Comparison of ENCODE assay signal across 19 cellular contexts in the genomic region with DNA sequence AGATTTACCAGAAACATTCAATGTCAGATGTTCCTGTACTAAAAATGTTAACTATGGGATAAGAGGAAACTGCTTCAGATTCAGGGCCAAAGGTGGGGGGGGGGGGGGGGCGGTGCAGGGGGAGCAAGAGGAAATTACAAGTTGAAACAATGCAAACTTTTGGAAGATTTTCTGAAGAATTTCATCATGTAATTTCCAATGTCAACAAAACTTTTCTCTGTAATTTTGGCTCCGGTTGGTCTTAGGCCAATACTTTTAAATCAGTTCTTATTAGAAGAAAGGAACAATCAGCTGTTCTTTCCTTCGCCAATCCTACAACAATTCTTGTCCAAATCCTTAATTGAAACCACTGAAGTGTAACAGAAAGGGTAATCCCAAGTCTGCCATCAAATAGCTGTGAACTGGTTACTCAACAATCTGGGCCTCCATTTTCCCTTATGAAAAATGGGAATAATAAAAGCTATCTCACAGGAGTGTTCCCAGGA. TPM values are rescaled to one million over a fixed set of nuclear protein-coding genes. Genes with fewer than 3 reads are reported as not detected.
DNase-seq lines count a peak whose midpoint lies in the region; TF ChIP-seq lines count a peak whose summit lies in the region.
"Had no signal": no experiment of that assay in that cellular context is flagged by ENCODE, and none has a peak within 500 bp of the region (broad histone marks: within the 10 kb centered on the region; RNA-seq: fewer than 3 reads in every experiment).

No MANE protein-coding gene starts in this region.

- H3K4me3 ChIP-seq in fibroblast of villous mesenchyme (ENCODE audit: low read depth, low read length) (no peak overlapping the region), retinal pigment epithelial cell (ENCODE audit: low read length) (no peak overlapping the region)
- H3K4me3 ChIP-seq: BLaER1 treated with 17β-estradiol and CSF1 and Interleukin-3, amounts not matched to agents 10 nM and 100 nM; cardiac muscle cell; uterus had no signal

- DNase-seq in EL (peak; percentile 26), astrocyte of the hippocampus (ENCODE audit: low read depth, low spot score) (peak; percentile 28), fibroblast of villous mesenchyme (ENCODE audit: low read depth) (peak; percentile 55), retinal pigment epithelial cell (ENCODE audit: low read depth) (peak; percentile 18), posterior cingulate gyrus (no peak), HCEC 1CT (no peak), activated gamma-delta T cell (lab: John Stamatoyannopoulos, UW) (no peak)
- no peak for DNase-seq in stimulated activated naive CD4-positive, alpha-beta T cell (lab: John Stamatoyannopoulos, UW)
- DNase-seq: activated naive CD4-positive, alpha-beta T cell treated with Interleukin-2 at 50 U/mL for 16 hours; DMS53; mammary epithelial cell; MM.1S; NCI-H2029; NCI-H524; SW 1271; uterus had no signal

- intact Hi-C loops in posterior cingulate gyrus (cut with DNase I), result no loop called here

- TF ChIP-seq CTCF in fibroblast of villous mesenchyme (IDR thresholded peaks at IDR 0.05; ENCODE audit: insufficient read depth, low read depth, low read length) (no peak), retinal pigment epithelial cell (conservative IDR thresholded peaks at IDR 0.05; ENCODE audit: low read depth, low read length) (no peak)

RNA-seq across cellular contexts. Expression of gene UQCC1, which starts 13.1 kb away (rescaled TPM):
- total RNA-seq in fibroblast of villous mesenchyme, result 23.5 and 33.2 TPM in 2 replicates

RNA-seq across cellular contexts. Expression of gene GDF5, which starts 39.3 kb away (rescaled TPM):
- 8.1 and 10.8 TPM in 2 replicates for total RNA-seq in fibroblast of villous mesenchyme
- total RNA-seq: H1 had no signal

RNA-seq across cellular contexts. Expression of gene CEP250, which starts 56.7 kb away (rescaled TPM):
- total RNA-seq in fibroblast of villous mesenchyme, result 14.5 and 22.0 TPM in 2 replicates

Comparison
In these comparisons a context has a peak if more than half of its experiments do, and no peak if none do; other contexts are left out.
1. DNase-seq: peak in EL (single experiment), astrocyte of the hippocampus (single experiment), fibroblast of villous mesenchyme (single experiment) and retinal pigment epithelial cell (single experiment); none in stimulated activated naive CD4-positive, alpha-beta T cell (0 of 6), posterior cingulate gyrus (0 of 10), HCEC 1CT (single experiment) and activated gamma-delta T cell (single experiment).